8 cellular contexts compared by ENCODE assay signal in genomic region chr15:90035095-90035834, GRCh38. TPM values are rescaled to one million over a fixed set of nuclear protein-coding genes. Genes with fewer than 3 reads are reported as not detected.
DNase-seq lines count a peak whose midpoint lies in the region; ATAC-seq and TF ChIP-seq lines count a peak whose summit lies in the region.
"Had no signal": no experiment of that assay in that cellular context is flagged by ENCODE, and none has a peak within 500 bp of the region (broad histone marks: within the 10 kb centered on the region; RNA-seq: fewer than 3 reads in every experiment).

No MANE protein-coding gene starts in this region.

- H2BK15ac ChIP-seq in neuronal stem cell (ENCODE audit: low read length) = peak overlapping the region; percentile 88

- no peaks in the 10 kb centered on the region for H3K27me3 ChIP-seq in neuronal stem cell (ENCODE audit: control insufficient read depth in 3 of 3, insufficient read depth in 3 of 3, low read depth in 1 of 3, low read length in 3 of 3)
- H3K27me3 ChIP-seq: SJSA1 had no signal

- H3K9me3 ChIP-seq in SK-N-MC (ENCODE audit: low read depth, low read length) = no peaks in the 10 kb centered on the region
- H3K9me3 ChIP-seq in neuronal stem cell (replicated peaks in 1 of 2; ENCODE audit: control insufficient read depth in 2 of 2, insufficient read depth in 1 of 2, low read depth in 1 of 2, low read length in 2 of 2) = no peaks in the 10 kb centered on the region
- H3K9me3 ChIP-seq: SJSA1 had no signal

- H3K4me1 ChIP-seq in neuronal stem cell (ENCODE audit: control insufficient read depth in 2 of 2, insufficient read depth in 1 of 2, low read depth in 1 of 2, low read length in 2 of 2) = peaks cover 41% of the 10 kb centered on the region in 2 donors
- H3K4me1 ChIP-seq: SJSA1 had no signal

- in situ Hi-C loops in GM13976 (cut with MboI; ENCODE audit: low sequenced_read_pairs, unreplicated experiment) = no loop called here

- H2BK12ac ChIP-seq in neuronal stem cell (ENCODE audit: low read length) = peak overlapping the region; percentile 63

- H3K79me1 ChIP-seq in neuronal stem cell (ENCODE audit: low read depth, low read length) = peaks cover 8% of the 10 kb centered on the region

- H3K27ac ChIP-seq in SK-N-MC (peak overlapping the region; percentile 98), neuronal stem cell (replicated peaks; ENCODE audit: low read length) (peak overlapping the region; percentile 81)
- H3K27ac ChIP-seq: SJSA1 had no signal

- H3K36me3 ChIP-seq in SK-N-MC (ENCODE audit: insufficient read depth, low read length) (no peaks in the 10 kb centered on the region), neuronal stem cell (replicated peaks in 1 of 2; ENCODE audit: control insufficient read depth in 2 of 2, insufficient read depth in 2 of 2, low read length in 2 of 2) (no peaks in the 10 kb centered on the region)
- H3K36me3 ChIP-seq: SJSA1 had no signal

- H3K4me2 ChIP-seq in neuronal stem cell (ENCODE audit: insufficient read depth, low read length, poor library complexity, severe bottlenecking) = no peak overlapping the region

- peak; percentile 57 for ATAC-seq in esophagus mucosa

- peak overlapping the region; percentile 82 for H3K18ac ChIP-seq in neuronal stem cell (ENCODE audit: low read length)

- no peak for TF ChIP-seq CTCF in GM13976 (IDR thresholded peaks at IDR 0.05; ENCODE audit: borderline replicate concordance, control extremely low read depth, extremely low read depth, insufficient read depth, missing control alignments)

- H4K8ac ChIP-seq in neuronal stem cell (ENCODE audit: low read depth, low read length) = no peak overlapping the region

- peak overlapping the region; percentile 19 for H3K9ac ChIP-seq in SK-N-MC (ENCODE audit: insufficient read length)
- no peak overlapping the region for H3K9ac ChIP-seq in neuronal stem cell (ENCODE audit: low read depth, low read length, poor library complexity)

- H2AFZ ChIP-seq in neuronal stem cell (ENCODE audit: low read length) = no peak overlapping the region

- H3K14ac ChIP-seq in neuronal stem cell (ENCODE audit: low read length) = peak overlapping the region; percentile 42

- H3K4me3 ChIP-seq in SK-N-MC (no peak overlapping the region; the same call in 1 of the 2 replicates), neuronal stem cell (ENCODE audit: low read length in 2 of 2) (no peak overlapping the region)
- H3K4me3 ChIP-seq: SJSA1 had no signal

- H4K91ac ChIP-seq in neuronal stem cell (ENCODE audit: low read depth, low read length, poor library complexity) = peak overlapping the region; percentile 34

- DNase-seq in HT-29 (ENCODE audit: low spot score) = peak; percentile 92
- no peak for DNase-seq in SK-N-MC (ENCODE audit: low read depth, low spot score)
- DNase-seq in neuronal stem cell (ENCODE audit: low spot score) = no peak
- no peak for DNase-seq in NCI-H446 (lab: John Stamatoyannopoulos, UW)
- no peak for DNase-seq in midbrain (lab: John Stamatoyannopoulos, UW)
- DNase-seq in GM13976 (ENCODE audit: low spot score) = no peak

- no CpG with 5 or more reads among the region's 19 CpGs for WGBS in neuronal stem cell (ENCODE audit: extremely low coverage in 2 of 2, insufficient read length in 2 of 2, insufficient replicate concordance in 1 of 2), 2 donors

- H2BK5ac ChIP-seq in neuronal stem cell (ENCODE audit: low read length) = no peak overlapping the region

- H3K4ac ChIP-seq in neuronal stem cell (ENCODE audit: low read length) = peak overlapping the region; percentile 19

- H2AK5ac ChIP-seq in neuronal stem cell (ENCODE audit: low read depth, low read length) = peak overlapping the region; percentile 87

- H3K23ac ChIP-seq in neuronal stem cell (ENCODE audit: low read depth, low read length, poor library complexity) = peak overlapping the region; percentile 57

- H2BK120ac ChIP-seq in neuronal stem cell (ENCODE audit: low read depth, low read length) = no peak overlapping the region

RNA-seq across cellular contexts. Expression of gene ZNF710, which starts 34.1 kb away (rescaled TPM):
- total RNA-seq in HT-29 (2014; rRNA removed; shearing (Covaris generic)) = 47.3 and 66.9 TPM in 2 replicates
- 27.9 TPM for total RNA-seq in esophagus mucosa
- 47.8 TPM for polyA plus RNA-seq in neuronal stem cell (2013, experiment 1 of 2)
- 50.8 TPM for polyA plus RNA-seq in neuronal stem cell (2013, experiment 2 of 2)
